26 cellular contexts compared by ENCODE assay signal in the genomic region with DNA sequence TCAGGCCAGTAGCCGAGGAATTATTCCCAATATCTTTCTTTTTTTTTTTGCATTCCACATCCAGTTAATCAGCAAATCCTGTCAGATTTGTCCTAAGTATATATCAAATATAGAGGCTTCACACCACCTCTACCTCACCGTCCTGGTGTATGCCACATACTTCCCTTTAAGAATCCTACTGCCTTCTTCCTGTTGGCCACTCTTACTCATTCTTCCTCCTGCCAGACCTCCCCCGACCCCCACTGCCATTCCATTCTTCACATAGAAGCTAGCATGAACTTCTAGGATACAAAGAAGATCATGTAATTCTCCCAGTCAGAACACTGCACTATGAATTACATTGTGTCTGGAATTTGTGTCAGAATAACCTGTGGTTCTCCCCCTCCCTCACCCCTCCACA.
DNase-seq lines count a peak whose midpoint lies in the region; ATAC-seq and TF ChIP-seq lines count a peak whose summit lies in the region.
"Had no signal": no experiment of that assay in that cellular context is flagged by ENCODE, and none has a peak within 500 bp of the region (broad histone marks: within the 10 kb centered on the region; RNA-seq: fewer than 3 reads in every experiment).

No MANE protein-coding gene starts in this region.

- H3K27ac ChIP-seq in epithelial cell of prostate = peak overlapping the region; percentile 74
- H3K27ac ChIP-seq in psoas muscle = peak overlapping the region; percentile 13
- H3K27ac ChIP-seq in uterus = no peak overlapping the region
- H3K27ac ChIP-seq: dorsolateral prefrontal cortex, upper lobe of left lung had no signal

- H3K4me3 ChIP-seq in psoas muscle (no peak overlapping the region), uterus (no peak overlapping the region)
- H3K4me3 ChIP-seq: dorsolateral prefrontal cortex, MG63, upper lobe of left lung had no signal

- no peak for ATAC-seq in activated T-cell treated with anti-CD3 and anti-CD28 coated beads, Interleukin-2, amount 50 U/mL, for 72 hours (replicated peaks in 1 of 2)
- ATAC-seq in SK-N-SH treated with all-trans-retinoic acid at 6 μM for 48 hours (peak; percentile 48; the same call in 2 of the 3 replicates), psoas muscle (no peak), GM21423 (IDR thresholded peaks at IDR 0.05; ENCODE audit: unreplicated experiment) (no peak)
- ATAC-seq: activated CD4-positive, CD25-positive, alpha-beta regulatory T cell treated with anti-CD3 and anti-CD28 coated beads, Interleukin-2, amount 50 U/mL, for 24 hours; activated T-cell treated with anti-CD3 and anti-CD28 coated beads, Interleukin-2, amount 50 U/mL, for 4 hours; sciatic nerve had no signal

- no peak for TF ChIP-seq POLR2A in uterus (IDR thresholded peaks at IDR 0.05)

- H3K9me3 Mint-ChIP-seq in activated T-cell treated with anti-CD3 and anti-CD28 coated beads, Interleukin-2, amount 50 U/mL, for 72 hours = peaks cover 2 to 3% of the 10 kb centered on the region in 2 donors
- no peaks in the 10 kb centered on the region for H3K9me3 Mint-ChIP-seq in activated T-cell treated with anti-CD3 and anti-CD28 coated beads, Interleukin-2, amount 50 U/mL, for 24 hours

- DNase-seq in activated T-cell treated with anti-CD3 and anti-CD28 coated beads, Interleukin-2, amount 50 U/mL, for 72 hours = no peak
- no peak for DNase-seq in activated T-cell treated with anti-CD3 and anti-CD28 coated beads, Interleukin-2, amount 50 U/mL, for 24 hours
- DNase-seq in epithelial cell of prostate (ENCODE audit: low read depth, low spot score) (no peak), psoas muscle (no peak), uterus (no peak), superior temporal gyrus (ENCODE audit: extremely low spot score) (no peak)
- DNase-seq: 8988T; activated CD8-positive, alpha-beta memory T cell treated with anti-CD3 and anti-CD28 coated beads for 24 hours; activated naive CD4-positive, alpha-beta T cell treated with anti-CD3 and anti-CD28 coated beads for 36 hours; activated T-cell treated with anti-CD3 and anti-CD28 coated beads, Interleukin-2, amount 50 U/mL, for 4 hours; amniotic stem cell; BE2C; central memory CD4-positive, alpha-beta T cell; DND-41; dorsolateral prefrontal cortex; MG63; naive B cell; NCI-H2171; NCI-H526 treated with DMSO at 0.1 percent for 48 hours; stimulated activated CD4-positive, alpha-beta T cell treated with anti-CD3 and anti-CD28 coated beads, Interleukin-15, amount 100 ng/mL, for 24 hours; T1000; upper lobe of left lung had no signal

- no peaks in the 10 kb centered on the region for H3K27me3 Mint-ChIP-seq in activated T-cell treated with anti-CD3 and anti-CD28 coated beads, Interleukin-2, amount 50 U/mL, for 72 hours (ENCODE audit: low read depth)
- no peaks in the 10 kb centered on the region for H3K27me3 Mint-ChIP-seq in activated T-cell treated with anti-CD3 and anti-CD28 coated beads, Interleukin-2, amount 50 U/mL, for 24 hours
- H3K27me3 Mint-ChIP-seq: naive B cell had no signal

- H3K36me3 ChIP-seq in psoas muscle (ENCODE audit: insufficient read depth in 1 of 2, low read depth in 1 of 2) (peaks cover 0 to 2% of the 10 kb centered on the region in 2 donors), uterus (no peaks in the 10 kb centered on the region)
- H3K36me3 ChIP-seq: BE2C, upper lobe of left lung had no signal

- no peak overlapping the region for H3K4me3 Mint-ChIP-seq in activated T-cell treated with anti-CD3 and anti-CD28 coated beads, Interleukin-2, amount 50 U/mL, for 72 hours
- no peak overlapping the region for H3K4me3 Mint-ChIP-seq in activated T-cell treated with anti-CD3 and anti-CD28 coated beads, Interleukin-2, amount 50 U/mL, for 24 hours
- H3K4me3 Mint-ChIP-seq: activated naive CD4-positive, alpha-beta T cell treated with anti-CD3 and anti-CD28 coated beads for 36 hours; activated T-cell treated with anti-CD3 and anti-CD28 coated beads, Interleukin-2, amount 50 U/mL, for 4 hours; naive B cell had no signal

- intact Hi-C loops in psoas muscle (cut with DNase I) (no loop called here), uterus (cut with DNase I; ENCODE audit: low total_unique reads) (no loop called here)

- H3K27ac Mint-ChIP-seq in activated T-cell treated with anti-CD3 and anti-CD28 coated beads, Interleukin-2, amount 50 U/mL, for 72 hours = peak overlapping the region; percentile 66
- H3K27ac Mint-ChIP-seq in activated T-cell treated with anti-CD3 and anti-CD28 coated beads, Interleukin-2, amount 50 U/mL, for 24 hours = no peak overlapping the region
- H3K27ac Mint-ChIP-seq: activated naive CD4-positive, alpha-beta T cell treated with anti-CD3 and anti-CD28 coated beads for 36 hours had no signal

- H3K4me1 ChIP-seq in psoas muscle (peaks cover 11% of the 10 kb centered on the region), uterus (no peaks in the 10 kb centered on the region)
- H3K4me1 ChIP-seq: BE2C, upper lobe of left lung had no signal

- 66 to 72% (median 71%) methylated on average over 3 of the region's 3 CpGs for WGBS in psoas muscle, 3 donors

- H3K27me3 ChIP-seq in psoas muscle (ENCODE audit: insufficient read depth in 3 of 3, low read length in 2 of 3) (no peaks in the 10 kb centered on the region), uterus (no peaks in the 10 kb centered on the region)
- H3K27me3 ChIP-seq: BE2C, dorsolateral prefrontal cortex, MG63, upper lobe of left lung had no signal

- H3K36me3 Mint-ChIP-seq in activated T-cell treated with anti-CD3 and anti-CD28 coated beads, Interleukin-2, amount 50 U/mL, for 72 hours (ENCODE audit: insufficient read depth in 2 of 2) = peaks cover 0 to 3% of the 10 kb centered on the region in 2 donors
- H3K36me3 Mint-ChIP-seq in activated T-cell treated with anti-CD3 and anti-CD28 coated beads, Interleukin-2, amount 50 U/mL, for 24 hours (ENCODE audit: low read depth) = peaks cover 62% of the 10 kb centered on the region

- H3K9me3 ChIP-seq in psoas muscle (no peaks in the 10 kb centered on the region), uterus (no peaks in the 10 kb centered on the region)
- H3K9me3 ChIP-seq: BE2C, upper lobe of left lung had no signal

- TF ChIP-seq CTCF in psoas muscle (IDR thresholded peaks at IDR 0.05) (no peak), uterus (IDR thresholded peaks at IDR 0.05) (no peak)

- H3K4me1 Mint-ChIP-seq in activated T-cell treated with anti-CD3 and anti-CD28 coated beads, Interleukin-2, amount 50 U/mL, for 72 hours (ENCODE audit: low read depth) = no peaks in the 10 kb centered on the region
- peaks cover under 1% of the 10 kb centered on the region for H3K4me1 Mint-ChIP-seq in activated T-cell treated with anti-CD3 and anti-CD28 coated beads, Interleukin-2, amount 50 U/mL, for 24 hours (ENCODE audit: low read depth)

TF ChIP-seq in SK-N-SH treated with all-trans-retinoic acid at 6 μM for 48 hours, 23 proteins besides CTCF, POLR2A, EP300 and RAD21 (continues in another document):
- TF ChIP-seq ISL1 (CRISPR knock-in tag; IDR thresholded peaks at IDR 0.05) = no peak
- TF ChIP-seq PPARA (CRISPR knock-in tag; IDR thresholded peaks at IDR 0.05; ENCODE audit: borderline replicate concordance) = no peak
- no peak for TF ChIP-seq TCF4 (CRISPR knock-in tag; IDR thresholded peaks at IDR 0.05; ENCODE audit: borderline replicate concordance)
- TF ChIP-seq, protein P1, sequence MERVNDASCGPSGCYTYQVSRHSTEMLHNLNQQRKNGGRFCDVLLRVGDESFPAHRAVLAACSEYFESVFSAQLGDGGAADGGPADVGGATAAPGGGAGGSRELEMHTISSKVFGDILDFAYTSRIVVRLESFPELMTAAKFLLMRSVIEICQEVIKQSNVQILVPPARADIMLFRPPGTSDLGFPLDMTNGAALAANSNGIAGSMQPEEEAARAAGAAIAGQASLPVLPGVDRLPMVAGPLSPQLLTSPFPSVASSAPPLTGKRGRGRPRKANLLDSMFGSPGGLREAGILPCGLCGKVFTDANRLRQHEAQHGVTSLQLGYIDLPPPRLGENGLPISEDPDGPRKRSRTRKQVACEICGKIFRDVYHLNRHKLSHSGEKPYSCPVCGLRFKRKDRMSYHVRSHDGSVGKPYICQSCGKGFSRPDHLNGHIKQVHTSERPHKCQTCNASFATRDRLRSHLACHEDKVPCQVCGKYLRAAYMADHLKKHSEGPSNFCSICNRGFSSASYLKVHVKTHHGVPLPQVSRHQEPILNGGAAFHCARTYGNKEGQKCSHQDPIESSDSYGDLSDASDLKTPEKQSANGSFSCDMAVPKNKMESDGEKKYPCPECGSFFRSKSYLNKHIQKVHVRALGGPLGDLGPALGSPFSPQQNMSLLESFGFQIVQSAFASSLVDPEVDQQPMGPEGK (CRISPR knock-in tag; IDR thresholded peaks at IDR 0.05; ENCODE audit: borderline replicate concordance) = no peak
- no peak for TF ChIP-seq ZNF8 (CRISPR knock-in tag; IDR thresholded peaks at IDR 0.05)
- TF ChIP-seq GLIS3 (CRISPR knock-in tag; IDR thresholded peaks at IDR 0.05) = no peak
- TF ChIP-seq, protein P2, sequence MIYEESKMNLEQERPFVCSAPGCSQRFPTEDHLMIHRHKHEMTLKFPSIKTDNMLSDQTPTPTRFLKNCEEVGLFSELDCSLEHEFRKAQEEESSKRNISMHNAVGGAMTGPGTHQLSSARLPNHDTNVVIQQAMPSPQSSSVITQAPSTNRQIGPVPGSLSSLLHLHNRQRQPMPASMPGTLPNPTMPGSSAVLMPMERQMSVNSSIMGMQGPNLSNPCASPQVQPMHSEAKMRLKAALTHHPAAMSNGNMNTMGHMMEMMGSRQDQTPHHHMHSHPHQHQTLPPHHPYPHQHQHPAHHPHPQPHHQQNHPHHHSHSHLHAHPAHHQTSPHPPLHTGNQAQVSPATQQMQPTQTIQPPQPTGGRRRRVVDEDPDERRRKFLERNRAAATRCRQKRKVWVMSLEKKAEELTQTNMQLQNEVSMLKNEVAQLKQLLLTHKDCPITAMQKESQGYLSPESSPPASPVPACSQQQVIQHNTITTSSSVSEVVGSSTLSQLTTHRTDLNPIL (CRISPR knock-in tag; IDR thresholded peaks at IDR 0.05; ENCODE audit: low read depth) = no peak
- TF ChIP-seq ARNTL (CRISPR knock-in tag; IDR thresholded peaks at IDR 0.05; ENCODE audit: borderline replicate concordance, low read depth) = no peak
- TF ChIP-seq BACH2 (CRISPR knock-in tag; IDR thresholded peaks at IDR 0.05; ENCODE audit: borderline replicate concordance) = no peak
- TF ChIP-seq ZFP30 (CRISPR knock-in tag; IDR thresholded peaks at IDR 0.05) = no peak
- no peak for TF ChIP-seq ZFP3 (CRISPR knock-in tag; IDR thresholded peaks at IDR 0.05)
- TF ChIP-seq ZNF565 (CRISPR knock-in tag; conservative IDR thresholded peaks at IDR 0.05; ENCODE audit: low read depth) = no peak
- TF ChIP-seq RARB (CRISPR knock-in tag; IDR thresholded peaks at IDR 0.05) = no peak
- no peak for TF ChIP-seq ESRRG (CRISPR knock-in tag; IDR thresholded peaks at IDR 0.05)
- no peak for TF ChIP-seq OSR1 (CRISPR knock-in tag; IDR thresholded peaks at IDR 0.05)

Comparison
In these comparisons a context has a peak if more than half of its experiments do, and no peak if none do; other contexts are left out.
1. H3K27ac ChIP-seq: peak in epithelial cell of prostate (single experiment) and psoas muscle (single experiment); none in uterus (0 of 2).